ENCODE assay signal across 14 cellular contexts in the genomic region with DNA sequence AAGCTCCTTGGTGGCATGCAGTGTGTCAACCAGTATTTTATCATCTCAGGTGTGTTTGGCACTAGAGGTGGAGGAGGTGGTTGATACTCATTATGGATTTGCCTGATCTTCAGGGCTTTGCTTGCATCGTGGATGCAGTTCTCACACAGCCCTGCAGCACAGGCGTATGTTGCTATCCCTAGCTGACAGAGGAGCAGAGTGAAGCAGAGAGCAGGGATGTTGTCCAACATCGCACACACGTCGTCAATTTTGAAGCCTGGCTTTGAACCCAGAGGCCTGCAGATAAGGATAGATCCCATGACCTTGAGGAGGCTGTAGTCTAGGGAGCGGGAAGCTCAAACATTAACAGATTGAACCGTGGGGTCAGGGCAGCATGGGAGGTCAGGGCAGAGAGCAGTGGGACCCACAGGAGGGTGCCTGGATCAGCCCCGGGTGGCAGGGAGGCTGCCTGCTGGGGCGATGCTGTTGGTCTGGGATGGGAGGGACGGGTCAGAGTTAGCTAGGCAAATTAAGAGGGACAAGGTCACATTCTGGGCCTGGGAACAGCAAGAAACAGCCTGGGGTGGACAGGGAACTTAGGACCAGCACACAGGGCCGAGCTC. TPM values are rescaled to one million over a fixed set of nuclear protein-coding genes. Genes with fewer than 3 reads are reported as not detected.
DNase-seq lines count a peak whose midpoint lies in the region; ATAC-seq lines count a peak whose summit lies in the region.
"Had no signal": no experiment of that assay in that cellular context is flagged by ENCODE, and none has a peak within 500 bp of the region (broad histone marks: within the 10 kb centered on the region; RNA-seq: fewer than 3 reads in every experiment).

No MANE protein-coding gene starts in this region.

- no peak overlapping the region for H3K4me3 Mint-ChIP-seq in stimulated activated naive CD8-positive, alpha-beta T cell treated with anti-CD3 and anti-CD28 coated beads, Interleukin-15, Interleukin-2, amounts not matched to agents 100 ng/mL and 50 ng/mL, for 24 hours
- H3K4me3 Mint-ChIP-seq: central memory CD8-positive, alpha-beta T cell; stimulated activated naive B cell treated with anti-CD40 and anti-IgM and Interleukin-4, amounts not matched to agents 10 μg/mL and 1 μg/mL and 100 μg/mL, for 72 hours had no signal

- H3K27me3 Mint-ChIP-seq in stimulated activated naive CD8-positive, alpha-beta T cell treated with anti-CD3 and anti-CD28 coated beads, Interleukin-15, Interleukin-2, amounts not matched to agents 100 ng/mL and 50 ng/mL, for 24 hours = no peaks in the 10 kb centered on the region
- H3K27me3 Mint-ChIP-seq: central memory CD8-positive, alpha-beta T cell had no signal

- no peaks in the 10 kb centered on the region for H3K9me3 Mint-ChIP-seq in stimulated activated naive CD8-positive, alpha-beta T cell treated with anti-CD3 and anti-CD28 coated beads, Interleukin-15, Interleukin-2, amounts not matched to agents 100 ng/mL and 50 ng/mL, for 24 hours
- H3K9me3 Mint-ChIP-seq: central memory CD8-positive, alpha-beta T cell; stimulated activated naive B cell treated with anti-CD40 and anti-IgM and Interleukin-4, amounts not matched to agents 10 μg/mL and 1 μg/mL and 100 μg/mL, for 72 hours had no signal

- no peak for DNase-seq in stimulated activated naive CD8-positive, alpha-beta T cell treated with anti-CD3 and anti-CD28 coated beads, Interleukin-15, Interleukin-2, amounts not matched to agents 100 U/mL and 50 U/mL, for 24 hours
- DNase-seq in kidney tubule cell (ENCODE audit: low spot score) (no peak), HT-29 (ENCODE audit: low spot score) (no peak)
- DNase-seq: activated effector memory CD4-positive, alpha-beta T cell treated with Interleukin-2 at 50 U/mL for 16 hours; DMS153; erythroblast; hypothalamus; MG63; stimulated activated naive B cell treated with anti-CD40 and anti-IgM and Interleukin-4, amounts not matched to agents 10 μg/mL and 1 μg/mL and 100 μg/mL, for 72 hours had no signal

- peaks cover 15% of the 10 kb centered on the region for H3K36me3 Mint-ChIP-seq in stimulated activated naive CD8-positive, alpha-beta T cell treated with anti-CD3 and anti-CD28 coated beads, Interleukin-15, Interleukin-2, amounts not matched to agents 100 ng/mL and 50 ng/mL, for 24 hours (ENCODE audit: low read depth)

- H3K27ac Mint-ChIP-seq in stimulated activated naive CD8-positive, alpha-beta T cell treated with anti-CD3 and anti-CD28 coated beads, Interleukin-15, Interleukin-2, amounts not matched to agents 100 ng/mL and 50 ng/mL, for 24 hours = peak overlapping the region; percentile 5
- H3K27ac Mint-ChIP-seq: stimulated activated naive B cell treated with anti-CD40 and anti-IgM and Interleukin-4, amounts not matched to agents 10 μg/mL and 1 μg/mL and 100 μg/mL, for 72 hours had no signal

- peak overlapping the region; percentile 18 for H3K27ac ChIP-seq in layer of hippocampus (ENCODE audit: low read depth, low read length)
- H3K27ac ChIP-seq: prostate gland had no signal

- no peak for ATAC-seq in stimulated activated naive CD8-positive, alpha-beta T cell treated with anti-CD3 and anti-CD28 coated beads, Interleukin-15, Interleukin-2, amounts not matched to agents 100 U/mL and 50 U/mL, for 24 hours
- ATAC-seq in GM19455 (IDR thresholded peaks at IDR 0.05; ENCODE audit: unreplicated experiment) = no peak
- ATAC-seq: stimulated activated naive B cell treated with anti-CD40 and anti-IgM and Interleukin-4, amounts not matched to agents 10 μg/mL and 1 μg/mL and 100 μg/mL, for 72 hours had no signal

- H3K27me3 ChIP-seq in layer of hippocampus (ENCODE audit: control insufficient read depth, insufficient read depth, low read length) = no peaks in the 10 kb centered on the region
- H3K27me3 ChIP-seq: MG63 had no signal

- H3K4me1 Mint-ChIP-seq in stimulated activated naive CD8-positive, alpha-beta T cell treated with anti-CD3 and anti-CD28 coated beads, Interleukin-15, Interleukin-2, amounts not matched to agents 100 ng/mL and 50 ng/mL, for 24 hours (ENCODE audit: low read depth) = peaks cover 73% of the 10 kb centered on the region

RNA-seq across cellular contexts. Expression of a gene that starts 4.2 kb away (rescaled TPM):
- 0.10 and 2.0 TPM in 2 replicates for total RNA-seq in HT-29 (2014; rRNA removed; shearing (Covaris generic))

RNA-seq across cellular contexts. Expression of a gene that starts 43.8 kb away (rescaled TPM):
- total RNA-seq in HT-29 (2014; rRNA removed; shearing (Covaris generic)) = 0.78 and 1.6 TPM in 2 replicates

RNA-seq across cellular contexts. Expression of a gene that starts 55.7 kb away (rescaled TPM):
- total RNA-seq in HT-29 (2014; rRNA removed; shearing (Covaris generic)) = 5.5 and 16.5 TPM in 2 replicates
